10 cellular contexts compared by ENCODE assay signal in genomic region chr2:154698238-154698788, GRCh38. TPM values are rescaled to one million over a fixed set of nuclear protein-coding genes. Genes with fewer than 3 reads are reported as not detected.
DNase-seq lines count a peak whose midpoint lies in the region; ATAC-seq and TF ChIP-seq lines count a peak whose summit lies in the region.
"Had no signal": no experiment of that assay in that cellular context is flagged by ENCODE, and none has a peak within 500 bp of the region (broad histone marks: within the 10 kb centered on the region; RNA-seq: fewer than 3 reads in every experiment).

TSS of gene KCNJ3 (plus strand) at chr2:154698695. CDS start at chr2:154698776, 81 bp downstream.

- H3K27me3 Mint-ChIP-seq in Calu3 (ENCODE audit: unreplicated experiment) (peaks cover 7% of the 10 kb centered on the region), CD14-positive monocyte (ENCODE audit: low read depth in 3 of 3) (peaks cover 36 to 46% (median 39%) of the 10 kb centered on the region in 3 donors)

- H3K4me1 Mint-ChIP-seq in Calu3 (ENCODE audit: low read depth, unreplicated experiment) (peaks cover 8% of the 10 kb centered on the region), CD14-positive monocyte (peaks cover 4% of the 10 kb centered on the region)

- DNase-seq in Calu3 (peak; percentile 5), PC-3 (no peak), right atrium auricular region (ENCODE audit: low spot score) (no peak), CD14-positive monocyte (ENCODE audit: low spot score) (no peak)
- DNase-seq: activated T-cell treated with anti-CD3 and anti-CD28 coated beads, Interleukin-2, amount 50 U/mL, for 24 hours; DND-41 had no signal

- H3K79me2 ChIP-seq in PC-3 (ENCODE audit: low read length) (no peaks in the 10 kb centered on the region), parathyroid adenoma (no peaks in the 10 kb centered on the region)

- CTCF ChIA-PET in Calu3 (lab: Charles Lee) (interaction anchor here (0.6 kb wide), 1 partner anchor 11 kb away, joined by 3 read pairs; no protein-coding TSS in a partner anchor), PC-3 (lab: Charles Lee) (no interaction called here)

- H3K27ac ChIP-seq in PC-3 (ENCODE audit: low read length): no peak within 1 kb of the TSS
- H3K27ac ChIP-seq in right atrium auricular region: peak within 1 kb of the TSS; percentile 78 to 97
- no peak within 1 kb of the TSS for H3K27ac ChIP-seq in parathyroid adenoma

- H3K27me3 ChIP-seq in PC-3 (ENCODE audit: low read length) (peaks cover 38% of the 10 kb centered on the region), right atrium auricular region (peaks cover 0 to 5% of the 10 kb centered on the region in 2 donors), parathyroid adenoma (ENCODE audit: control insufficient read depth, insufficient read depth, low read length) (peaks cover 3% of the 10 kb centered on the region)

- H3F3A ChIP-seq in PC-3 (ENCODE audit: low read length, unreplicated experiment): no peaks in the 10 kb centered on the region

- peaks cover 3% of the 10 kb centered on the region for H3K9me3 Mint-ChIP-seq in Calu3 (ENCODE audit: low read depth, unreplicated experiment)
- H3K9me3 Mint-ChIP-seq in CD14-positive monocyte: peaks cover 0 to 20% (median 9%) of the 10 kb centered on the region in 7 donors

- TF ChIP-seq CTCF in Calu3 (IDR thresholded peaks at IDR 0.05; ENCODE audit: unreplicated experiment) (no peak), PC-3 (conservative IDR thresholded peaks at IDR 0.05; ENCODE audit: low read depth, low read length) (no peak), right atrium auricular region (IDR thresholded peaks at IDR 0.05) (no peak), parathyroid adenoma (IDR thresholded peaks at IDR 0.05) (no peak), CD14-positive monocyte (IDR thresholded peaks at IDR 0.05) (no peak)

- no peaks in the 10 kb centered on the region for H3K9me2 ChIP-seq in PC-3 (replicated peaks; ENCODE audit: low read length)

- H3K9ac ChIP-seq in PC-3 (ENCODE audit: low read length): no peak within 1 kb of the TSS
- H3K9ac ChIP-seq in parathyroid adenoma: no peak within 1 kb of the TSS

- H3K36me3 ChIP-seq in PC-3 (ENCODE audit: low read depth, low read length) (no peaks in the 10 kb centered on the region), right atrium auricular region (no peaks in the 10 kb centered on the region), parathyroid adenoma (ENCODE audit: control insufficient read depth, insufficient read depth, low read length) (no peaks in the 10 kb centered on the region)

- intact Hi-C loops in Calu3 (cut with micrococcal nuclease; ENCODE audit: unreplicated experiment) (no loop called here), PC-3 (cut with micrococcal nuclease) (no loop called here), CD14-positive monocyte (cut with micrococcal nuclease) (no loop called here)

- H3K4me2 ChIP-seq in PC-3 (ENCODE audit: low read length): peak within 1 kb of the TSS; percentile 34; the same call in 1 of the 2 replicates
- peak within 1 kb of the TSS; percentile 72 for H3K4me2 ChIP-seq in parathyroid adenoma (ENCODE audit: low read length)

- POLR2A ChIA-PET in PC-3 (lab: Charles Lee; ENCODE audit: unreplicated experiment): no interaction called here

- no TSS peak for BruUV-seq in Calu3 (replicated peaks; lab: Mats Ljungman, UMichigan)
- no TSS peak for BruUV-seq in PC-3 (replicated peaks; lab: Mats Ljungman, UMichigan)

- ATAC-seq in PC-3: no peak
- ATAC-seq in HG03432 (IDR thresholded peaks at IDR 0.05; ENCODE audit: unreplicated experiment): no peak
- no peak for ATAC-seq in GM21360 (IDR thresholded peaks at IDR 0.05; ENCODE audit: unreplicated experiment)
- no peak for ATAC-seq in GM18517 (IDR thresholded peaks at IDR 0.05; ENCODE audit: unreplicated experiment)

- H3K4me1 ChIP-seq in PC-3 (ENCODE audit: insufficient read depth, low read length) (no peaks in the 10 kb centered on the region), right atrium auricular region (peaks cover 0 to 22% of the 10 kb centered on the region in 2 donors), parathyroid adenoma (no peaks in the 10 kb centered on the region)

- H3K36me3 Mint-ChIP-seq in Calu3 (ENCODE audit: insufficient read depth, unreplicated experiment): peaks cover 11% of the 10 kb centered on the region
- H3K36me3 Mint-ChIP-seq in CD14-positive monocyte: peaks cover 0 to 1% of the 10 kb centered on the region in 2 donors

- H4K20me1 ChIP-seq in PC-3 (ENCODE audit: low read length): no peaks in the 10 kb centered on the region

- H3K9me3 ChIP-seq in PC-3 (ENCODE audit: low read length): no peaks in the 10 kb centered on the region
- H3K9me3 ChIP-seq in right atrium auricular region: no peaks in the 10 kb centered on the region
- H3K9me3 ChIP-seq in parathyroid adenoma (ENCODE audit: control insufficient read depth, low read length): no peaks in the 10 kb centered on the region

- H3K4me3 ChIP-seq in PC-3 (ENCODE audit: low read length) (peak within 1 kb of the TSS; percentile 24; the same call in 1 of the 2 replicates), right atrium auricular region (peak within 1 kb of the TSS; percentile 58 to 60), parathyroid adenoma (ENCODE audit: low read depth, low read length) (peak within 1 kb of the TSS; percentile 45)

- peak within 1 kb of the TSS; percentile 89 for H3K4me3 Mint-ChIP-seq in Calu3 (ENCODE audit: low read depth, unreplicated experiment)
- H3K4me3 Mint-ChIP-seq in CD14-positive monocyte: peak within 1 kb of the TSS in 1 of 2 donors; percentile 86
- H3K4me3 Mint-ChIP-seq: activated T-cell treated with anti-CD3 and anti-CD28 coated beads, Interleukin-2, amount 50 U/mL, for 24 hours had no signal

- H2AFZ ChIP-seq in PC-3 (ENCODE audit: low read length) (peak within 1 kb of the TSS; percentile 34; the same call in 1 of the 2 replicates), parathyroid adenoma (peak within 1 kb of the TSS; percentile 88)

- H3K27ac Mint-ChIP-seq in Calu3 (ENCODE audit: unreplicated experiment): peak within 1 kb of the TSS; percentile 63
- H3K27ac Mint-ChIP-seq in CD14-positive monocyte: no peak within 1 kb of the TSS
- H3K27ac Mint-ChIP-seq: activated T-cell treated with anti-CD3 and anti-CD28 coated beads, Interleukin-2, amount 50 U/mL, for 24 hours had no signal

RNA-seq across cellular contexts. Expression of gene KCNJ3, which starts in this region (rescaled TPM):
- total RNA-seq in Calu3 (2022) (0.17 and 0.22 TPM in 2 replicates), PC-3 (2014; rRNA removed) (not detected in 2 replicates), right atrium auricular region (10 to 100 TPM; 46.5 to 73.3 TPM)
- polyA plus RNA-seq in CD14-positive monocyte: not detected

Comparison
In these comparisons a context has a peak if more than half of its experiments do, and no peak if none do; other contexts are left out.
1. RNA of gene KCNJ3 (total RNA-seq): 46.5 to 73.3 TPM in right atrium auricular region; 0.17 to 0.22 TPM in Calu3 and not detected in PC-3; every median in the first group is over 10 times any median in the second.
2. Peak in DNase-seq in Calu3; RNA of the gene not detected or under 1 TPM.
3. H3K27ac ChIP-seq: peak in right atrium auricular region (2 of 2); none in PC-3 (single experiment) and parathyroid adenoma (single experiment).
4. Peak in every context shown above with its lines, with median percentiles within 50 percentile points of each other: H3K4me3 ChIP-seq.